1 cellular context compared by ENCODE assay signal in the genomic region with DNA sequence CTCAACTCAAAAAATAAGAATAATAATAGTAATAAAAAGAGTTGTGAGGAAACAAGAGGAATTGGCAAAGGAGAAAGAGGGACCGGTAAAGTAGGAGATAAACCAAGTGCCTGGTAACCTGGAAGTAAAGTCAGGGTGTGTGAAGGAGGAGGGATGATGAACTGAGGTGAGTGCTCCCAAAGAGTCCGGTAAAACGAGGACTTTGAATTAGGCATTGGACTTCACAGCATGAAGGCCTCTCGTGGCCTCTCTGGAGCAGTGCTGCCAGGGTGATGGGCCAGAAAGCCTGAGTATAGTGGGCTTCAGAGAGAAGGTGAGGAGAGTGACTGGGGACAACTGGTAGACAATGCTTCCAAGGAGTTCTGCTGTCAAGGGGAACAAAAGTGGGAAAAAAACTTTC.
TF ChIP-seq lines count a peak whose summit lies in the region.

No MANE protein-coding gene starts in this region.

TF ChIP-seq in WTC11, 78 proteins besides CTCF, POLR2A, EP300 and RAD21 (continued from another document):
- TF ChIP-seq SMAD4 (CRISPR knock-in tag; IDR thresholded peaks at IDR 0.05): no peak
- TF ChIP-seq MYBL2 (CRISPR knock-in tag; IDR thresholded peaks at IDR 0.05): no peak
- TF ChIP-seq JUN (CRISPR knock-in tag; IDR thresholded peaks at IDR 0.05): no peak
TF ChIP-seq in WTC11: peak in this region for 0.
